ENCODE assay signal across 29 cellular contexts in genomic region chr22:19901577-19902244, GRCh38.
"Had no signal": no experiment of that assay in that cellular context is flagged by ENCODE, and none has a peak within 500 bp of the region (broad histone marks: within the 10 kb centered on the region; RNA-seq: fewer than 3 reads in every experiment).

No MANE protein-coding gene starts in this region.

- H3K4me3 ChIP-seq: adrenal gland, body of pancreas, cardiac muscle cell, coronary artery, dorsolateral prefrontal cortex, left lung, lower lobe of right lung, pancreas, prostate gland, sigmoid colon, stomach, thyroid gland had no signal

- H3K9me3 ChIP-seq: adrenal gland, body of pancreas, left lung, lower lobe of right lung, pancreas, prostate gland, sigmoid colon, stomach, thyroid gland had no signal

- H3K27me3 ChIP-seq: adrenal gland, body of pancreas, cardiac muscle cell, dorsolateral prefrontal cortex, left lung, pancreas, sigmoid colon, stomach, thyroid gland had no signal

- FAIRE-seq: islet of Langerhans, pancreas, small intestine had no signal

- DNase-seq: activated CD4-positive, alpha-beta T cell treated with anti-CD3 and anti-CD28 coated beads for 4 hours; activated CD4-positive, alpha-beta T cell treated with anti-CD3 and anti-CD28 coated beads, Interleukin-2, amount 50 U/mL, for 4 hours; activated effector memory CD4-positive, alpha-beta T cell treated with anti-CD3 and anti-CD28 coated beads, Interleukin-2, amount 50 U/mL, for 16 hours; activated naive CD4-positive, alpha-beta T cell treated with anti-CD3 and anti-CD28 coated beads for 36 hours; activated naive CD8-positive, alpha-beta T cell treated with anti-CD3 and anti-CD28 coated beads for 36 hours; activated T-cell treated with anti-CD3 and anti-CD28 coated beads, Interleukin-2, amount 50 U/mL, for 1 hour; adrenal gland; aorta; body of pancreas; dorsolateral prefrontal cortex; effector memory CD4-positive, alpha-beta T cell; erythroblast; lower lobe of right lung; mesenchymal stem cell; pancreas; retina; sigmoid colon; small intestine; stimulated activated CD4-positive, alpha-beta T cell treated with anti-CD3 and anti-CD28 coated beads, Interleukin-4, amount 100 ng/mL, for 24 hours; stomach; T-helper 1 cell; thyroid gland had no signal

- H3K4me1 ChIP-seq: adrenal gland, body of pancreas, left lung, lower lobe of right lung, pancreas, sigmoid colon, thyroid gland had no signal

- H3K27ac ChIP-seq: adrenal gland, body of pancreas, cardiac muscle cell, coronary artery, left lung, lower lobe of right lung, pancreas, sigmoid colon, stomach, thyroid gland had no signal

- ATAC-seq: body of pancreas; left lung; lower lobe of right lung; natural killer cell treated with Interleukin-12 subunit alpha and Interleukin-12 subunit beta and Interleukin-15 and Interleukin-18, amount 100 ng/mL, for 72 hours; stimulated activated memory B cell treated with anti-CD40 and anti-IgM and Interleukin-4, amounts not matched to agents 10 μg/mL and 1 μg/mL and 100 μg/mL, for 72 hours had no signal

- H3K36me3 ChIP-seq: cardiac muscle cell, pancreas, prostate gland had no signal
